12 cellular contexts compared by ENCODE assay signal in genomic region chr14:103550451-103551337, GRCh38. TPM values are rescaled to one million over a fixed set of nuclear protein-coding genes. Genes with fewer than 3 reads are reported as not detected.
DNase-seq lines count a peak whose midpoint lies in the region; ATAC-seq and TF ChIP-seq lines count a peak whose summit lies in the region.
"Had no signal": no experiment of that assay in that cellular context is flagged by ENCODE, and none has a peak within 500 bp of the region (broad histone marks: within the 10 kb centered on the region; RNA-seq: fewer than 3 reads in every experiment).

No MANE protein-coding gene starts in this region.

- TF ChIP-seq CTCF in epithelial cell of proximal tubule (conservative IDR thresholded peaks at IDR 0.05; ENCODE audit: low read depth, low read length), result peak; percentile 6
- TF ChIP-seq CTCF in upper lobe of left lung (IDR thresholded peaks at IDR 0.05), result no peak

- ATAC-seq in upper lobe of left lung (ENCODE audit: low FRiP score in 2 of 2), result peak in 1 of 2 donors; percentile 5
- ATAC-seq in GM21723 (IDR thresholded peaks at IDR 0.05; ENCODE audit: unreplicated experiment), result no peak

- H3K4me1 ChIP-seq in muscle layer of duodenum (ENCODE audit: control insufficient read depth in 1 of 2, insufficient read depth in 2 of 2, low read length in 2 of 2), result peaks cover 0 to 47% of the 10 kb centered on the region in 2 donors
- H3K4me1 ChIP-seq in upper lobe of left lung, result peaks cover 15 to 34% (median 18%) of the 10 kb centered on the region in 4 donors

- in situ Hi-C loops in KBM-7 (cut with MboI; ENCODE audit: low pct_unique_long_range_greater_than_20kb, low sequenced_read_pairs), result no loop called here

- H3K9me3 ChIP-seq in muscle layer of duodenum (ENCODE audit: control insufficient read depth in 1 of 2, low read length in 2 of 2) (no peaks in the 10 kb centered on the region), upper lobe of left lung (no peaks in the 10 kb centered on the region)

- TF ChIP-seq EP300 in upper lobe of left lung (IDR thresholded peaks at IDR 0.05), result no peak

- WGBS in upper lobe of left lung, 2 donors, result 74 to 81% methylated on average over 17 to 20 of the region's 22 CpGs

- H3K4me3 ChIP-seq in epithelial cell of proximal tubule (ENCODE audit: low read depth, low read length) (peak overlapping the region; percentile 49), muscle layer of duodenum (ENCODE audit: low read depth in 1 of 2, low read length in 2 of 2) (no peak overlapping the region), upper lobe of left lung (peak overlapping the region in 2 of 4 donors; percentile 4 to 35)

- TF ChIP-seq POLR2A in upper lobe of left lung (IDR thresholded peaks at IDR 0.05), result no peak

- H3K27ac ChIP-seq in muscle layer of duodenum (ENCODE audit: low read length), result peak overlapping the region; percentile 91
- peak overlapping the region; percentile 70 to 85 (median 80) for H3K27ac ChIP-seq in upper lobe of left lung

- H3K36me3 ChIP-seq in muscle layer of duodenum (ENCODE audit: control insufficient read depth in 1 of 2, insufficient read depth in 2 of 2, low read length in 2 of 2) (no peaks in the 10 kb centered on the region), upper lobe of left lung (peaks cover 0 to 4% (median 2%) of the 10 kb centered on the region in 4 donors)

- DNase-seq in NCI-H510A (lab: John Stamatoyannopoulos, UW), result peak; percentile 83
- DNase-seq in epithelial cell of proximal tubule (ENCODE audit: low read depth), result no peak
- DNase-seq in upper lobe of left lung, result peak in 1 of 2 donors; percentile 79
- DNase-seq in anterior cingulate cortex (lab: John Stamatoyannopoulos, UW), result no peak
- no peak for DNase-seq in KBM-7
- DNase-seq: activated CD4-positive, alpha-beta T cell treated with anti-CD3 and anti-CD28 coated beads, Interleukin-2, amount 10 ng/mL, durations not matched to agents 24 days and 14 days; activated naive CD8-positive, alpha-beta T cell treated with anti-CD3 and anti-CD28 coated beads for 36 hours; erythroblast; SHP77; stimulated activated naive CD4-positive, alpha-beta T cell had no signal

- H3K27me3 ChIP-seq in muscle layer of duodenum (ENCODE audit: low read depth, low read length) (no peaks in the 10 kb centered on the region), upper lobe of left lung (no peaks in the 10 kb centered on the region)

RNA-seq across cellular contexts. Expression of gene BAG5, which starts 11.8 kb away (rescaled TPM):
- total RNA-seq in epithelial cell of proximal tubule (26.6 and 27.2 TPM in 2 replicates), upper lobe of left lung (10 to 100 TPM; 12.6 to 36.9 (median 27.1) TPM)

RNA-seq across cellular contexts. Expression of gene COA8, which starts 12.1 kb away (rescaled TPM):
- total RNA-seq in epithelial cell of proximal tubule, result 29.0 and 44.0 TPM in 2 replicates
- 10 to 100 TPM; 12.6 to 38.3 (median 28.6) TPM for total RNA-seq in upper lobe of left lung

RNA-seq across cellular contexts. Expression of gene TRMT61A, which starts 21.7 kb away (rescaled TPM):
- 9.0 and 21.9 TPM in 2 replicates for total RNA-seq in epithelial cell of proximal tubule
- total RNA-seq in upper lobe of left lung, result 10 to 100 TPM in 5 of 6 donors, 1 to 10 TPM in 1; 6.7 to 25.1 (median 15.0) TPM

RNA-seq across cellular contexts. Expression of gene CKB, which starts 28.1 kb away (rescaled TPM):
- total RNA-seq in epithelial cell of proximal tubule (492 and 789 TPM in 2 replicates), upper lobe of left lung (100 to 1,000 TPM; 168 to 303 (median 231) TPM)
